In the genomic region with DNA sequence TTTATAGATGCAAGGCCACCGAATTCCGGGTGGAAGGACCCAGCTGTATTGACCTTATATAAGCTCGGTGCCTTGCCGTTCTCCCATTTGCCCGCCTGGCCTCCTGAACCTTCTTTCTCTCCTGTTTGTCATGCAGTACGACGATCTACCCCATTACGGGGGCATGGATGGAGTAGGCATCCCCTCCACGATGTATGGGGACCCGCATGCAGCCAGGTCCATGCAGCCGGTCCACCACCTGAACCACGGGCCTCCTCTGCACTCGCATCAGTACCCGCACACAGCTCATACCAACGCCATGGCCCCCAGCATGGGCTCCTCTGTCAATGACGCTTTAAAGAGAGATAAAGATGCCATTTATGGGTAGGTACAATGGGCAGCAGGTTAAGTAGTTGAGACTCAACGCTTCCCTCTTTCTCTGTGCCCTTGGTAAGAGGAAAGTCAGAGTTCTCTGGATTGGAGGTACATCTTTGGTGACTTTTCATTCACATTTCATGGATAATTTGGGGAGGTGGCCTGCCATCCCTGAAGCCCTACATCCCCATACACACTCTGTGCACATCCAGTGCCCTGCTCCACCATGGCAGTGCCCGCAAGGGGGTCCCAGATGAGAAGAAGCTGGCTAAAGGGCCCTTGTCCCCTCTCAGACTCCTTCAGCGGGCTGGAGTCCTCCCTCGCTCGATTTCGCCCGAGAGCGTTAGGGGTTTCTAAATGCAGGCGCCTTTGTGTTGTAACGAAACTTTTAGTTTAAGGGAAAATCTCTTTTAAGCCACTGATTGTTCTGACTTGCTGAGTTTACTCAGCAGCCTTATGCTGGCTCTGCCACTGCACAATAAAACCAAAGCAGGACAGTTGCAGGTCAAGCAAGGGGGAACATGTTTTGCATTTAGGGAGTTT, we compare ENCODE assay signal across 10 cellular contexts. TPM values are rescaled to one million over a fixed set of nuclear protein-coding genes. Genes with fewer than 3 reads are reported as not detected.
DNase-seq lines count a peak whose midpoint lies in the region; ATAC-seq and TF ChIP-seq lines count a peak whose summit lies in the region.
"Had no signal": no experiment of that assay in that cellular context is flagged by ENCODE, and none has a peak within 500 bp of the region (broad histone marks: within the 10 kb centered on the region; RNA-seq: fewer than 3 reads in every experiment).

No MANE protein-coding gene starts in this region.

- intact Hi-C loops in left ventricle myocardium inferior (cut with micrococcal nuclease) = no loop called here

- no peak overlapping the region for H3K4me3 Mint-ChIP-seq in activated naive CD8-positive, alpha-beta T cell treated with anti-CD3 and anti-CD28 coated beads for 36 hours
- H3K4me3 Mint-ChIP-seq: T-helper 1 cell treated with Interleukin-12 subunit alpha and Interleukin-12 subunit beta and Interleukin-4 antibody, amounts not matched to agents 30 μg/mL and 1 μg/mL, for 36 hours had no signal

- peaks cover 31% of the 10 kb centered on the region for H3K4me1 Mint-ChIP-seq in activated naive CD8-positive, alpha-beta T cell treated with anti-CD3 and anti-CD28 coated beads for 36 hours

- no peak for ATAC-seq in HG03039 (IDR thresholded peaks at IDR 0.05; ENCODE audit: unreplicated experiment)

- H3K27me3 Mint-ChIP-seq in activated naive CD8-positive, alpha-beta T cell treated with anti-CD3 and anti-CD28 coated beads for 36 hours = peaks cover 95% of the 10 kb centered on the region

- no peak for TF ChIP-seq CTCF in WI38 (IDR thresholded peaks at IDR 0.05; ENCODE audit: low read depth, low read length)
- TF ChIP-seq CTCF in left ventricle myocardium inferior (IDR thresholded peaks at IDR 0.05; ENCODE audit: borderline replicate concordance) = no peak

- H3K4me1 ChIP-seq in left ventricle myocardium inferior = peaks cover 47% of the 10 kb centered on the region

- DNase-seq in ELR (ENCODE audit: low read depth) (peak; percentile 69), left ventricle myocardium inferior (peak; percentile 33), retina (peak; percentile 83), NCI-H526 treated with DMSO at 0.1 percent for 48 hours (lab: John Stamatoyannopoulos, UW) (no peak), mucosa of gallbladder (ENCODE audit: low spot score) (no peak)
- no peak for DNase-seq in activated naive CD8-positive, alpha-beta T cell treated with anti-CD3 and anti-CD28 coated beads for 36 hours
- DNase-seq: stimulated activated CD8-positive, alpha-beta memory T cell treated with anti-CD3 and anti-CD28 coated beads, Interleukin-4, amount 100 ng/mL, for 48 hours had no signal

- H3K27ac Mint-ChIP-seq in activated naive CD8-positive, alpha-beta T cell treated with anti-CD3 and anti-CD28 coated beads for 36 hours = no peak overlapping the region
- H3K27ac Mint-ChIP-seq: T-helper 1 cell treated with Interleukin-12 subunit alpha and Interleukin-12 subunit beta and Interleukin-4 antibody, amounts not matched to agents 30 μg/mL and 1 μg/mL, for 36 hours had no signal

- H3K36me3 Mint-ChIP-seq in activated naive CD8-positive, alpha-beta T cell treated with anti-CD3 and anti-CD28 coated beads for 36 hours = peaks cover 4% of the 10 kb centered on the region

- peaks cover 3% of the 10 kb centered on the region for H3K36me3 ChIP-seq in left ventricle myocardium inferior

- H3K27ac ChIP-seq in left ventricle myocardium inferior (replicated peaks) = peak overlapping the region; percentile 96

- H3K4me3 ChIP-seq in WI38 (ENCODE audit: low read depth, low read length) = peak overlapping the region; percentile 74
- peak overlapping the region; percentile 81 for H3K4me3 ChIP-seq in left ventricle myocardium inferior

- peaks cover 24% of the 10 kb centered on the region for H3K27me3 ChIP-seq in left ventricle myocardium inferior (ENCODE audit: low read depth)

- no peaks in the 10 kb centered on the region for H3K9me3 ChIP-seq in left ventricle myocardium inferior (replicated peaks)

- H3K9me3 Mint-ChIP-seq in activated naive CD8-positive, alpha-beta T cell treated with anti-CD3 and anti-CD28 coated beads for 36 hours = no peaks in the 10 kb centered on the region
- H3K9me3 Mint-ChIP-seq: T-helper 1 cell treated with Interleukin-12 subunit alpha and Interleukin-12 subunit beta and Interleukin-4 antibody, amounts not matched to agents 30 μg/mL and 1 μg/mL, for 36 hours had no signal

RNA-seq across cellular contexts. Expression of a gene that starts 2.9 kb away (rescaled TPM):
- 38.0 TPM for total RNA-seq in left ventricle myocardium inferior
- total RNA-seq in mucosa of gallbladder = 61.8 TPM
- not detected for total RNA-seq in activated naive CD8-positive, alpha-beta T cell treated with anti-CD3 and anti-CD28 coated beads for 36 hours

Comparison
In these comparisons a context has a peak if more than half of its experiments do, and no peak if none do; other contexts are left out.
1. DNase-seq: peak in ELR (single experiment), left ventricle myocardium inferior (single experiment) and retina (single experiment); none in NCI-H526 treated with DMSO at 0.1 percent for 48 hours (single experiment), mucosa of gallbladder (single experiment) and activated naive CD8-positive, alpha-beta T cell treated with anti-CD3 and anti-CD28 coated beads for 36 hours (single experiment).
2. RNA of a gene that starts 2.9 kb away (total RNA-seq): 61.8 TPM in mucosa of gallbladder (single experiment) and 38.0 TPM in left ventricle myocardium inferior (single experiment); not detected in activated naive CD8-positive, alpha-beta T cell treated with anti-CD3 and anti-CD28 coated beads for 36 hours; every median in the first group is over 10 times any median in the second.